Comparison of ENCODE assay signal across 8 cellular contexts in genomic region chr3:177195941-177196472, GRCh38. TPM values are rescaled to one million over a fixed set of nuclear protein-coding genes. Genes with fewer than 3 reads are reported as not detected.
DNase-seq lines count a peak whose midpoint lies in the region; ATAC-seq and TF ChIP-seq lines count a peak whose summit lies in the region.

No MANE protein-coding gene starts in this region.

- H3K27me3 Mint-ChIP-seq in T-helper 2 cell treated with Interferon-gamma antibody and Interleukin-4, amounts not matched to agents 5 μg/mL and 100 μg/mL, for 36 hours (ENCODE audit: low read depth): no peaks in the 10 kb centered on the region

- H3K27me3 ChIP-seq in BLaER1 treated with 17β-estradiol and CSF1 and Interleukin-3, amounts not matched to agents 10 nM and 100 nM: no peaks in the 10 kb centered on the region
- no peaks in the 10 kb centered on the region for H3K27me3 ChIP-seq in neutrophil

- H3K27ac ChIP-seq in BLaER1 treated with 17β-estradiol and CSF1 and Interleukin-3, amounts not matched to agents 10 nM and 100 nM: peak overlapping the region; percentile 96 to 100 (median 100)
- H3K27ac ChIP-seq in neutrophil: peak overlapping the region; percentile 98

- H3K9me3 Mint-ChIP-seq in T-helper 2 cell treated with Interferon-gamma antibody and Interleukin-4, amounts not matched to agents 5 μg/mL and 100 μg/mL, for 36 hours: no peaks in the 10 kb centered on the region

- peak overlapping the region; percentile 100 for H3K27ac Mint-ChIP-seq in T-helper 2 cell treated with Interferon-gamma antibody and Interleukin-4, amounts not matched to agents 5 μg/mL and 100 μg/mL, for 36 hours

- intact Hi-C loops in sciatic nerve (cut with DNase I): no loop called here

- TF ChIP-seq CTCF in neutrophil (IDR thresholded peaks at IDR 0.05): no peak

- peak overlapping the region; percentile 72 to 96 (median 87) for H3K4me3 ChIP-seq in BLaER1 treated with 17β-estradiol and CSF1 and Interleukin-3, amounts not matched to agents 10 nM and 100 nM
- peak overlapping the region; percentile 77 to 92 for H3K4me3 ChIP-seq in neutrophil (ENCODE audit: low read depth in 1 of 2, low read length in 1 of 2)

- H3K9ac ChIP-seq in BLaER1 treated with 17β-estradiol and CSF1 and Interleukin-3, amounts not matched to agents 10 nM and 100 nM: peak overlapping the region; percentile 96 to 100 (median 100)

- TF ChIP-seq POLR2A in erythroblast (IDR thresholded peaks at IDR 0.05; ENCODE audit: low read length): no peak

- H3K4me3 Mint-ChIP-seq in T-helper 2 cell treated with Interferon-gamma antibody and Interleukin-4, amounts not matched to agents 5 μg/mL and 100 μg/mL, for 36 hours: peak overlapping the region; percentile 93

- peaks cover 49% of the 10 kb centered on the region for H3K4me1 Mint-ChIP-seq in T-helper 2 cell treated with Interferon-gamma antibody and Interleukin-4, amounts not matched to agents 5 μg/mL and 100 μg/mL, for 36 hours (ENCODE audit: low read depth)

- peak overlapping the region; percentile 76 to 97 (median 93) for H3K4me2 ChIP-seq in BLaER1 treated with 17β-estradiol and CSF1 and Interleukin-3, amounts not matched to agents 10 nM and 100 nM

- H3K9me3 ChIP-seq in BLaER1 treated with 17β-estradiol and CSF1 and Interleukin-3, amounts not matched to agents 10 nM and 100 nM (replicated peaks in 1 of 11): no peaks in the 10 kb centered on the region; a peak in 1 of 22 replicates
- no peaks in the 10 kb centered on the region for H3K9me3 ChIP-seq in neutrophil

- H4K20me1 ChIP-seq in BLaER1 treated with 17β-estradiol and CSF1 and Interleukin-3, amounts not matched to agents 10 nM and 100 nM: peaks cover 20 to 49% (median 40%) of the 10 kb centered on the region in 11 experiments

- H3K36me3 Mint-ChIP-seq in T-helper 2 cell treated with Interferon-gamma antibody and Interleukin-4, amounts not matched to agents 5 μg/mL and 100 μg/mL, for 36 hours (ENCODE audit: low read depth): peaks cover 39% of the 10 kb centered on the region

- peaks cover 57 to 70% (median 63%) of the 10 kb centered on the region in 10 experiments for H3K4me1 ChIP-seq in BLaER1 treated with 17β-estradiol and CSF1 and Interleukin-3, amounts not matched to agents 10 nM and 100 nM
- H3K4me1 ChIP-seq in neutrophil (ENCODE audit: control insufficient read depth in 1 of 2, insufficient read depth in 1 of 2, low read depth in 1 of 2, low read length in 1 of 2): peaks cover 54 to 63% of the 10 kb centered on the region in 2 experiments

- peaks cover 0 to 30% (median 12%) of the 10 kb centered on the region in 11 experiments; a peak in 8 of 22 replicates for H3K36me3 ChIP-seq in BLaER1 treated with 17β-estradiol and CSF1 and Interleukin-3, amounts not matched to agents 10 nM and 100 nM
- H3K36me3 ChIP-seq in neutrophil: no peaks in the 10 kb centered on the region

- DNase-seq in HCEC 1CT (peak; percentile 11), erythroblast (lab: John Stamatoyannopoulos, UW) (peak; percentile 58 to 74), sciatic nerve (ENCODE audit: low spot score) (no peak), NCI-H524 treated with DMSO at 0.1 percent for 48 hours (lab: John Stamatoyannopoulos, UW) (no peak), AG08396 (ENCODE audit: low spot score) (no peak)
- DNase-seq in T-helper 2 cell treated with Interferon-gamma antibody and Interleukin-4, amounts not matched to agents 5 μg/mL and 100 μg/mL, for 36 hours (ENCODE audit: low spot score): no peak

- ATAC-seq in sciatic nerve: no peak

RNA-seq across cellular contexts. Expression of gene TBL1XR1, which starts 1.3 kb away (rescaled TPM):
- 182 TPM for total RNA-seq in sciatic nerve

Comparison
In these comparisons a context has a peak if more than half of its experiments do, and no peak if none do; other contexts are left out.
1. DNase-seq: peak in HCEC 1CT (single experiment) and erythroblast (2 of 2); none in T-helper 2 cell treated with Interferon-gamma antibody and Interleukin-4, amounts not matched to agents 5 μg/mL and 100 μg/mL, for 36 hours (single experiment), sciatic nerve (single experiment), NCI-H524 treated with DMSO at 0.1 percent for 48 hours (single experiment) and AG08396 (single experiment).